In the genomic region with DNA sequence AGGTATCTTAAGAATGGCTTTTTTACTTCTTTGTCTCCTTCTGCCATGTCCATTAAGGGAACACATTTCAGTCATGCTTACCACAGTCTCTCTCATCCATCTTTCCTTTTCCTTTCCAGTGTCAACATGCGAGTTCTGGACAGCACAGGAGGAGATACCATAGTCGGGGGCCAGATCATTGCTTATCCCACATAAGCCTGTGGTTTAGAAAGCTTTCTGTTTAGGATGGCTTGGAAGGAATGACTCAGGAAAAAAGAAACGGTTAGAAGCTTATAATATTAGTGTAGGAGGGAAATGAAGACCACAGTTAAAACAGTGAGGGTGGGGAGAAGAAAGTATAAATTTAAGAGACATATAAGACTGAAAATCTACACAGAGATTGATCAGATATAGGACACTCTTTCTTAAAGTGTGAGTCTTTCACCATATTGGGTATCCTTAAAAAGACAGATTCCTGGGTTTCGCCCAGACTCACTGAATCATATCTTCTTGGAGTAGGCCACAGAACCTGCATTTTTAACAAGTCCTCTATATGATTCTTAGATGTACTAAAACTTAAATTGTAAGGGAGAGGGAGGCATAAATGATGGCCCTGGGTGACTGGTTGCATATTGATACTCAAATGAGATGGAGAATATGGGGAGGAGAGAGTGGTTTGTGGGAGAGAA, we compare ENCODE assay signal across 3 cellular contexts.
TF ChIP-seq lines count a peak whose summit lies in the region.

No MANE protein-coding gene starts in this region.

TF ChIP-seq in SK-N-SH, 30 proteins besides CTCF, POLR2A, EP300 and RAD21 (continues in another document):
- TF ChIP-seq SIN3A (IDR thresholded peaks at IDR 0.05; ENCODE audit: borderline replicate concordance, low read depth, low read length) (no peak), RCOR1 (IDR thresholded peaks at IDR 0.05; ENCODE audit: low read length) (no peak), EZH2phosphoT487 (IDR thresholded peaks at IDR 0.05; ENCODE audit: borderline replicate concordance, low read depth) (no peak), TEAD4 (IDR thresholded peaks at IDR 0.05; ENCODE audit: borderline replicate concordance, insufficient read depth) (no peak), MEF2A (IDR thresholded peaks at IDR 0.05; ENCODE audit: borderline replicate concordance, low read depth) (no peak), GABPA (IDR thresholded peaks at IDR 0.05; ENCODE audit: low read depth) (no peak), POLR2AphosphoS5 (IDR thresholded peaks at IDR 0.05; ENCODE audit: low read depth, low read length) (no peak), JUND (IDR thresholded peaks at IDR 0.05) (no peak), SMC3 (IDR thresholded peaks at IDR 0.05; ENCODE audit: low read depth, low read length) (no peak), RXRA (IDR thresholded peaks at IDR 0.05; ENCODE audit: borderline replicate concordance, low read depth) (no peak), NRF1 (IDR thresholded peaks at IDR 0.05; ENCODE audit: low read depth, low read length) (no peak), FOXM1 (IDR thresholded peaks at IDR 0.05; ENCODE audit: low read depth) (no peak)
- TF ChIP-seq, protein P1, sequence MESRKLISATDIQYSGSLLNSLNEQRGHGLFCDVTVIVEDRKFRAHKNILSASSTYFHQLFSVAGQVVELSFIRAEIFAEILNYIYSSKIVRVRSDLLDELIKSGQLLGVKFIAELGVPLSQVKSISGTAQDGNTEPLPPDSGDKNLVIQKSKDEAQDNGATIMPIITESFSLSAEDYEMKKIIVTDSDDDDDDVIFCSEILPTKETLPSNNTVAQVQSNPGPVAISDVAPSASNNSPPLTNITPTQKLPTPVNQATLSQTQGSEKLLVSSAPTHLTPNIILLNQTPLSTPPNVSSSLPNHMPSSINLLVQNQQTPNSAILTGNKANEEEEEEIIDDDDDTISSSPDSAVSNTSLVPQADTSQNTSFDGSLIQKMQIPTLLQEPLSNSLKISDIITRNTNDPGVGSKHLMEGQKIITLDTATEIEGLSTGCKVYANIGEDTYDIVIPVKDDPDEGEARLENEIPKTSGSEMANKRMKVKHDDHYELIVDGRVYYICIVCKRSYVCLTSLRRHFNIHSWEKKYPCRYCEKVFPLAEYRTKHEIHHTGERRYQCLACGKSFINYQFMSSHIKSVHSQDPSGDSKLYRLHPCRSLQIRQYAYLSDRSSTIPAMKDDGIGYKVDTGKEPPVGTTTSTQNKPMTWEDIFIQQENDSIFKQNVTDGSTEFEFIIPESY (IDR thresholded peaks at IDR 0.05; ENCODE audit: borderline replicate concordance, low read depth) = no peak
- TF ChIP-seq, protein P2, sequence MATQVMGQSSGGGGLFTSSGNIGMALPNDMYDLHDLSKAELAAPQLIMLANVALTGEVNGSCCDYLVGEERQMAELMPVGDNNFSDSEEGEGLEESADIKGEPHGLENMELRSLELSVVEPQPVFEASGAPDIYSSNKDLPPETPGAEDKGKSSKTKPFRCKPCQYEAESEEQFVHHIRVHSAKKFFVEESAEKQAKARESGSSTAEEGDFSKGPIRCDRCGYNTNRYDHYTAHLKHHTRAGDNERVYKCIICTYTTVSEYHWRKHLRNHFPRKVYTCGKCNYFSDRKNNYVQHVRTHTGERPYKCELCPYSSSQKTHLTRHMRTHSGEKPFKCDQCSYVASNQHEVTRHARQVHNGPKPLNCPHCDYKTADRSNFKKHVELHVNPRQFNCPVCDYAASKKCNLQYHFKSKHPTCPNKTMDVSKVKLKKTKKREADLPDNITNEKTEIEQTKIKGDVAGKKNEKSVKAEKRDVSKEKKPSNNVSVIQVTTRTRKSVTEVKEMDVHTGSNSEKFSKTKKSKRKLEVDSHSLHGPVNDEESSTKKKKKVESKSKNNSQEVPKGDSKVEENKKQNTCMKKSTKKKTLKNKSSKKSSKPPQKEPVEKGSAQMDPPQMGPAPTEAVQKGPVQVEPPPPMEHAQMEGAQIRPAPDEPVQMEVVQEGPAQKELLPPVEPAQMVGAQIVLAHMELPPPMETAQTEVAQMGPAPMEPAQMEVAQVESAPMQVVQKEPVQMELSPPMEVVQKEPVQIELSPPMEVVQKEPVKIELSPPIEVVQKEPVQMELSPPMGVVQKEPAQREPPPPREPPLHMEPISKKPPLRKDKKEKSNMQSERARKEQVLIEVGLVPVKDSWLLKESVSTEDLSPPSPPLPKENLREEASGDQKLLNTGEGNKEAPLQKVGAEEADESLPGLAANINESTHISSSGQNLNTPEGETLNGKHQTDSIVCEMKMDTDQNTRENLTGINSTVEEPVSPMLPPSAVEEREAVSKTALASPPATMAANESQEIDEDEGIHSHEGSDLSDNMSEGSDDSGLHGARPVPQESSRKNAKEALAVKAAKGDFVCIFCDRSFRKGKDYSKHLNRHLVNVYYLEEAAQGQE (IDR thresholded peaks at IDR 0.05; ENCODE audit: low read depth, low read length) = no peak
- TF ChIP-seq, protein P3, sequence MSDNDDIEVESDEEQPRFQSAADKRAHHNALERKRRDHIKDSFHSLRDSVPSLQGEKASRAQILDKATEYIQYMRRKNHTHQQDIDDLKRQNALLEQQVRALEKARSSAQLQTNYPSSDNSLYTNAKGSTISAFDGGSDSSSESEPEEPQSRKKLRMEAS (IDR thresholded peaks at IDR 0.05; ENCODE audit: low read depth) = no peak

TF ChIP-seq in SK-N-SH treated with all-trans-retinoic acid at 6 μM for 48 hours, 23 proteins besides CTCF, POLR2A, EP300 and RAD21 (continues in another document):
- TF ChIP-seq ZNF565 (CRISPR knock-in tag; conservative IDR thresholded peaks at IDR 0.05; ENCODE audit: low read depth) (no peak), TOX (CRISPR knock-in tag; IDR thresholded peaks at IDR 0.05; ENCODE audit: borderline replicate concordance) (no peak), ZFP3 (CRISPR knock-in tag; IDR thresholded peaks at IDR 0.05) (no peak), SNAI2 (CRISPR knock-in tag; IDR thresholded peaks at IDR 0.05) (no peak), ZC3H10 (CRISPR knock-in tag; IDR thresholded peaks at IDR 0.05) (no peak), ZNF70 (CRISPR knock-in tag; IDR thresholded peaks at IDR 0.05) (no peak), BACH2 (CRISPR knock-in tag; IDR thresholded peaks at IDR 0.05; ENCODE audit: borderline replicate concordance) (no peak), CSDC2 (CRISPR knock-in tag; IDR thresholded peaks at IDR 0.05) (no peak), TCF4 (CRISPR knock-in tag; IDR thresholded peaks at IDR 0.05; ENCODE audit: borderline replicate concordance) (no peak), RARB (CRISPR knock-in tag; IDR thresholded peaks at IDR 0.05) (no peak), OSR1 (CRISPR knock-in tag; IDR thresholded peaks at IDR 0.05) (no peak)
- TF ChIP-seq, protein P4, sequence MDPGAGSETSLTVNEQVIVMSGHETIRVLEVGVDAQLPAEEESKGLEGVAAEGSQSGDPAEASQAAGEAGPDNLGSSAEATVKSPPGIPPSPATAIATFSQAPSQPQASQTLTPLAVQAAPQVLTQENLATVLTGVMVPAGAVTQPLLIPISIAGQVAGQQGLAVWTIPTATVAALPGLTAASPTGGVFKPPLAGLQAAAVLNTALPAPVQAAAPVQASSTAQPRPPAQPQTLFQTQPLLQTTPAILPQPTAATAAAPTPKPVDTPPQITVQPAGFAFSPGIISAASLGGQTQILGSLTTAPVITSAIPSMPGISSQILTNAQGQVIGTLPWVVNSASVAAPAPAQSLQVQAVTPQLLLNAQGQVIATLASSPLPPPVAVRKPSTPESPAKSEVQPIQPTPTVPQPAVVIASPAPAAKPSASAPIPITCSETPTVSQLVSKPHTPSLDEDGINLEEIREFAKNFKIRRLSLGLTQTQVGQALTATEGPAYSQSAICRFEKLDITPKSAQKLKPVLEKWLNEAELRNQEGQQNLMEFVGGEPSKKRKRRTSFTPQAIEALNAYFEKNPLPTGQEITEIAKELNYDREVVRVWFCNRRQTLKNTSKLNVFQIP (CRISPR knock-in tag; IDR thresholded peaks at IDR 0.05; ENCODE audit: borderline replicate concordance, low read depth) = no peak
- TF ChIP-seq, protein P5, sequence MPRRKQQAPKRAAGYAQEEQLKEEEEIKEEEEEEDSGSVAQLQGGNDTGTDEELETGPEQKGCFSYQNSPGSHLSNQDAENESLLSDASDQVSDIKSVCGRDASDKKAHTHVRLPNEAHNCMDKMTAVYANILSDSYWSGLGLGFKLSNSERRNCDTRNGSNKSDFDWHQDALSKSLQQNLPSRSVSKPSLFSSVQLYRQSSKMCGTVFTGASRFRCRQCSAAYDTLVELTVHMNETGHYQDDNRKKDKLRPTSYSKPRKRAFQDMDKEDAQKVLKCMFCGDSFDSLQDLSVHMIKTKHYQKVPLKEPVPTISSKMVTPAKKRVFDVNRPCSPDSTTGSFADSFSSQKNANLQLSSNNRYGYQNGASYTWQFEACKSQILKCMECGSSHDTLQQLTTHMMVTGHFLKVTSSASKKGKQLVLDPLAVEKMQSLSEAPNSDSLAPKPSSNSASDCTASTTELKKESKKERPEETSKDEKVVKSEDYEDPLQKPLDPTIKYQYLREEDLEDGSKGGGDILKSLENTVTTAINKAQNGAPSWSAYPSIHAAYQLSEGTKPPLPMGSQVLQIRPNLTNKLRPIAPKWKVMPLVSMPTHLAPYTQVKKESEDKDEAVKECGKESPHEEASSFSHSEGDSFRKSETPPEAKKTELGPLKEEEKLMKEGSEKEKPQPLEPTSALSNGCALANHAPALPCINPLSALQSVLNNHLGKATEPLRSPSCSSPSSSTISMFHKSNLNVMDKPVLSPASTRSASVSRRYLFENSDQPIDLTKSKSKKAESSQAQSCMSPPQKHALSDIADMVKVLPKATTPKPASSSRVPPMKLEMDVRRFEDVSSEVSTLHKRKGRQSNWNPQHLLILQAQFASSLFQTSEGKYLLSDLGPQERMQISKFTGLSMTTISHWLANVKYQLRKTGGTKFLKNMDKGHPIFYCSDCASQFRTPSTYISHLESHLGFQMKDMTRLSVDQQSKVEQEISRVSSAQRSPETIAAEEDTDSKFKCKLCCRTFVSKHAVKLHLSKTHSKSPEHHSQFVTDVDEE (CRISPR knock-in tag; IDR thresholded peaks at IDR 0.05) = no peak
- TF ChIP-seq, protein P6, sequence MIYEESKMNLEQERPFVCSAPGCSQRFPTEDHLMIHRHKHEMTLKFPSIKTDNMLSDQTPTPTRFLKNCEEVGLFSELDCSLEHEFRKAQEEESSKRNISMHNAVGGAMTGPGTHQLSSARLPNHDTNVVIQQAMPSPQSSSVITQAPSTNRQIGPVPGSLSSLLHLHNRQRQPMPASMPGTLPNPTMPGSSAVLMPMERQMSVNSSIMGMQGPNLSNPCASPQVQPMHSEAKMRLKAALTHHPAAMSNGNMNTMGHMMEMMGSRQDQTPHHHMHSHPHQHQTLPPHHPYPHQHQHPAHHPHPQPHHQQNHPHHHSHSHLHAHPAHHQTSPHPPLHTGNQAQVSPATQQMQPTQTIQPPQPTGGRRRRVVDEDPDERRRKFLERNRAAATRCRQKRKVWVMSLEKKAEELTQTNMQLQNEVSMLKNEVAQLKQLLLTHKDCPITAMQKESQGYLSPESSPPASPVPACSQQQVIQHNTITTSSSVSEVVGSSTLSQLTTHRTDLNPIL (CRISPR knock-in tag; IDR thresholded peaks at IDR 0.05; ENCODE audit: low read depth) = no peak

TF ChIP-seq in WTC11, 78 proteins besides CTCF, POLR2A, EP300 and RAD21:
- TF ChIP-seq ZNF396 (CRISPR knock-in tag; IDR thresholded peaks at IDR 0.05; ENCODE audit: borderline replicate concordance) (no peak), EMX1 (CRISPR knock-in tag; IDR thresholded peaks at IDR 0.05) (no peak), ETV6 (CRISPR knock-in tag; IDR thresholded peaks at IDR 0.05) (no peak), ZNF671 (CRISPR knock-in tag; IDR thresholded peaks at IDR 0.05) (no peak), ZNF263 (CRISPR knock-in tag; IDR thresholded peaks at IDR 0.05; ENCODE audit: low read depth) (no peak), MXD4 (CRISPR knock-in tag; IDR thresholded peaks at IDR 0.05; ENCODE audit: borderline replicate concordance) (no peak)
- TF ChIP-seq, protein P7, sequence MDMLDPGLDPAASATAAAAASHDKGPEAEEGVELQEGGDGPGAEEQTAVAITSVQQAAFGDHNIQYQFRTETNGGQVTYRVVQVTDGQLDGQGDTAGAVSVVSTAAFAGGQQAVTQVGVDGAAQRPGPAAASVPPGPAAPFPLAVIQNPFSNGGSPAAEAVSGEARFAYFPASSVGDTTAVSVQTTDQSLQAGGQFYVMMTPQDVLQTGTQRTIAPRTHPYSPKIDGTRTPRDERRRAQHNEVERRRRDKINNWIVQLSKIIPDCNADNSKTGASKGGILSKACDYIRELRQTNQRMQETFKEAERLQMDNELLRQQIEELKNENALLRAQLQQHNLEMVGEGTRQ (CRISPR knock-in tag; IDR thresholded peaks at IDR 0.05) = no peak
- TF ChIP-seq, protein P8, sequence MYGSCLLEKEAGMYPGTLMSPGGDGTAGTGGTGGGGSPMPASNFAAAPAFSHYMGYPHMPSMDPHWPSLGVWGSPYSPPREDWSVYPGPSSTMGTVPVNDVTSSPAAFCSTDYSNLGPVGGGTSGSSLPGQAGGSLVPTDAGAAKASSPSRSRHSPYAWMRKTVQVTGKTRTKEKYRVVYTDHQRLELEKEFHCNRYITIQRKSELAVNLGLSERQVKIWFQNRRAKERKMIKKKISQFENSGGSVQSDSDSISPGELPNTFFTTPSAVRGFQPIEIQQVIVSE (CRISPR knock-in tag; IDR thresholded peaks at IDR 0.05; ENCODE audit: borderline replicate concordance) = no peak
- TF ChIP-seq, protein P9, sequence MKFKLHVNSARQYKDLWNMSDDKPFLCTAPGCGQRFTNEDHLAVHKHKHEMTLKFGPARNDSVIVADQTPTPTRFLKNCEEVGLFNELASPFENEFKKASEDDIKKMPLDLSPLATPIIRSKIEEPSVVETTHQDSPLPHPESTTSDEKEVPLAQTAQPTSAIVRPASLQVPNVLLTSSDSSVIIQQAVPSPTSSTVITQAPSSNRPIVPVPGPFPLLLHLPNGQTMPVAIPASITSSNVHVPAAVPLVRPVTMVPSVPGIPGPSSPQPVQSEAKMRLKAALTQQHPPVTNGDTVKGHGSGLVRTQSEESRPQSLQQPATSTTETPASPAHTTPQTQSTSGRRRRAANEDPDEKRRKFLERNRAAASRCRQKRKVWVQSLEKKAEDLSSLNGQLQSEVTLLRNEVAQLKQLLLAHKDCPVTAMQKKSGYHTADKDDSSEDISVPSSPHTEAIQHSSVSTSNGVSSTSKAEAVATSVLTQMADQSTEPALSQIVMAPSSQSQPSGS (CRISPR knock-in tag; IDR thresholded peaks at IDR 0.05; ENCODE audit: borderline replicate concordance, low read depth) = no peak
